In genomic region chr14:20631821-20632389, GRCh38 we compare ENCODE assay signal across 1 cellular context.
TF ChIP-seq lines count a peak whose summit lies in the region.

No MANE protein-coding gene starts in this region.

TF ChIP-seq in HepG2, 621 proteins besides CTCF, POLR2A, EP300 and RAD21 (continued from another document):
- TF ChIP-seq NR2F6 (IDR thresholded peaks at IDR 0.05) (no peak), NR2F6 (CRISPR knock-in tag; IDR thresholded peaks at IDR 0.05) (peak; percentile 4; the same call in 1 of the 2 replicates), MYNN (CRISPR knock-in tag; IDR thresholded peaks at IDR 0.05; ENCODE audit: low read depth) (0 out of 2 replicates have a peak, but pooled peaks have one; percentile 41), ZNF101 (CRISPR knock-in tag; IDR thresholded peaks at IDR 0.05; ENCODE audit: borderline replicate concordance, low read depth) (no peak), TCF7L2 (IDR thresholded peaks at IDR 0.05; ENCODE audit: low read depth, low read length) (no peak), ZNF777 (CRISPR knock-in tag; IDR thresholded peaks at IDR 0.05) (peak; percentile 84), HDAC1 (CRISPR knock-in tag; IDR thresholded peaks at IDR 0.05) (peak; percentile 32; the same call in 1 of the 2 replicates), PCBP2 (optimal IDR thresholded peaks at IDR 0.05; ENCODE audit: low read depth, low read length, poor library complexity, severe bottlenecking) (no peak), KDM5B (CRISPR knock-in tag; IDR thresholded peaks at IDR 0.05; ENCODE audit: borderline replicate concordance) (peak; percentile 14; the same call in 1 of the 2 replicates), SIN3A (IDR thresholded peaks at IDR 0.05; ENCODE audit: borderline replicate concordance, low read depth, low read length) (peak; percentile 89; the same call in 1 of the 2 replicates), ZNF607 (CRISPR knock-in tag; IDR thresholded peaks at IDR 0.05; ENCODE audit: borderline replicate concordance) (no peak), HNF4G (IDR thresholded peaks at IDR 0.05; ENCODE audit: borderline replicate concordance, low read depth, low read length) (no peak), HNF4G (CRISPR knock-in tag; IDR thresholded peaks at IDR 0.05; ENCODE audit: borderline replicate concordance, low read depth) (no peak), ARID3A (IDR thresholded peaks at IDR 0.05; ENCODE audit: low read depth, low read length) (peak; percentile 5; the same call in 1 of the 2 replicates), IKZF5 (CRISPR knock-in tag; IDR thresholded peaks at IDR 0.05) (no peak; the same call in 1 of the 2 replicates), SALL1 (CRISPR knock-in tag; IDR thresholded peaks at IDR 0.05) (peak; percentile 21; the same call in 1 of the 2 replicates), ZNF33A (CRISPR knock-in tag; IDR thresholded peaks at IDR 0.05; ENCODE audit: borderline replicate concordance) (no peak), ZNF18 (CRISPR knock-in tag; IDR thresholded peaks at IDR 0.05; ENCODE audit: insufficient replicate concordance) (peak; percentile 2), XRCC5 (optimal IDR thresholded peaks at IDR 0.05; ENCODE audit: low read length) (peak; percentile 9), ZNF503 (CRISPR knock-in tag; IDR thresholded peaks at IDR 0.05) (no peak), ZNF567 (CRISPR knock-in tag; IDR thresholded peaks at IDR 0.05; ENCODE audit: borderline replicate concordance) (0 out of 2 replicates have a peak, but pooled peaks have one; percentile 54), ERF (CRISPR knock-in tag; IDR thresholded peaks at IDR 0.05) (0 out of 2 replicates have a peak, but pooled peaks have one; percentile 9), ZNF761 (CRISPR knock-in tag; conservative IDR thresholded peaks at IDR 0.05) (no peak), ZKSCAN8 (CRISPR knock-in tag; IDR thresholded peaks at IDR 0.05; ENCODE audit: borderline replicate concordance) (0 out of 2 replicates have a peak, but pooled peaks have one; percentile 12)
- TF ChIP-seq, protein P1, sequence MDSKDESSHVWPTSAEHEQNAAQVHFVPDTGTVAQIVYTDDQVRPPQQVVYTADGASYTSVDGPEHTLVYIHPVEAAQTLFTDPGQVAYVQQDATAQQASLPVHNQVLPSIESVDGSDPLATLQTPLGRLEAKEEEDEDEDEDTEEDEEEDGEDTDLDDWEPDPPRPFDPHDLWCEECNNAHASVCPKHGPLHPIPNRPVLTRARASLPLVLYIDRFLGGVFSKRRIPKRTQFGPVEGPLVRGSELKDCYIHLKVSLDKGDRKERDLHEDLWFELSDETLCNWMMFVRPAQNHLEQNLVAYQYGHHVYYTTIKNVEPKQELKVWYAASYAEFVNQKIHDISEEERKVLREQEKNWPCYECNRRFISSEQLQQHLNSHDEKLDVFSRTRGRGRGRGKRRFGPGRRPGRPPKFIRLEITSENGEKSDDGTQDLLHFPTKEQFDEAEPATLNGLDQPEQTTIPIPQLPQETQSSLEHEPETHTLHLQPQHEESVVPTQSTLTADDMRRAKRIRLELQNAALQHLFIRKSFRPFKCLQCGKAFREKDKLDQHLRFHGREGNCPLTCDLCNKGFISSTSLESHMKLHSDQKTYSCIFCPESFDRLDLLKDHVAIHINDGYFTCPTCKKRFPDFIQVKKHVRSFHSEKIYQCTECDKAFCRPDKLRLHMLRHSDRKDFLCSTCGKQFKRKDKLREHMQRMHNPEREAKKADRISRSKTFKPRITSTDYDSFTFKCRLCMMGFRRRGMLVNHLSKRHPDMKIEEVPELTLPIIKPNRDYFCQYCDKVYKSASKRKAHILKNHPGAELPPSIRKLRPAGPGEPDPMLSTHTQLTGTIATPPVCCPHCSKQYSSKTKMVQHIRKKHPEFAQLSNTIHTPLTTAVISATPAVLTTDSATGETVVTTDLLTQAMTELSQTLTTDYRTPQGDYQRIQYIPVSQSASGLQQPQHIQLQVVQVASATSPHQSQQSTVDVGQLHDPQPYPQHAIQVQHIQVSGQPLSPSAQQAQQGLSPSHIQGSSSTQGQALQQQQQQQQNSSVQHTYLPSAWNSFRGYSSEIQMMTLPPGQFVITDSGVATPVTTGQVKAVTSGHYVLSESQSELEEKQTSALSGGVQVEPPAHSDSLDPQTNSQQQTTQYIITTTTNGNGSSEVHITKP (CRISPR knock-in tag; IDR thresholded peaks at IDR 0.05; ENCODE audit: low read depth): 0 out of 2 replicates have a peak, but pooled peaks have one; percentile 5
- TF ChIP-seq, protein P2, sequence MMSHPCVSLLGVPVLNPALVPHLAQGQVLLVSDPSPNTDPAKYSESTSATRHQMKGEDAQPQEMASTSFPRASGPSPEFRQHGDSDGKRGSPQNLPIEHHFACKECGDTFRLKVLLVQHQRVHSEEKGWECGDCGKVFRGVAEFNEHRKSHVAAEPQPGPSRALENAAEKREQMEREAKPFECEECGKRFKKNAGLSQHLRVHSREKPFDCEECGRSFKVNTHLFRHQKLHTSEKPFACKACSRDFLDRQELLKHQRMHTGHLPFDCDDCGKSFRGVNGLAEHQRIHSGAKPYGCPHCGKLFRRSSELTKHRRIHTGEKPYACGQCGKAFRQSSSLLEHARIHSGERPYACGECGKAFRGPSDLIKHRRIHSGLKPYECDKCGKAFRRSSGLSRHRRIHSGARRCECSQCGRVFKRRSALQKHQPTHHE (CRISPR knock-in tag; IDR thresholded peaks at IDR 0.05; ENCODE audit: borderline replicate concordance): peak; percentile 5; the same call in 1 of the 2 replicates
